In genomic region chr17:34542700-34543336, GRCh38 we compare ENCODE assay signal across 9 cellular contexts. TPM values are rescaled to one million over a fixed set of nuclear protein-coding genes. Genes with fewer than 3 reads are reported as not detected.
A peak's percentile ranks its signal among the peaks of the same experiment; 100 is the strongest.
DNase-seq lines count a peak whose midpoint lies in the region; ATAC-seq, FAIRE-seq and TF ChIP-seq lines count a peak whose summit lies in the region.
"Had no signal": no experiment of that assay in that cellular context is flagged by ENCODE, and none has a peak within 500 bp of the region (broad histone marks: within the 10 kb centered on the region; RNA-seq: fewer than 3 reads in every experiment).

No MANE protein-coding gene starts in this region.

- no peak overlapping the region for H2AFZ ChIP-seq in keratinocyte (ENCODE audit: control insufficient read depth, low read length)

- H3K9me1 ChIP-seq in keratinocyte (ENCODE audit: control insufficient read depth, extremely low read depth, insufficient read depth, low read length): no peaks in the 10 kb centered on the region

- H3K36me3 ChIP-seq in RWPE2 (ENCODE audit: low read depth): no peaks in the 10 kb centered on the region
- no peaks in the 10 kb centered on the region for H3K36me3 ChIP-seq in keratinocyte (ENCODE audit: control insufficient read depth in 2 of 2, extremely low read depth in 1 of 2, insufficient read depth in 2 of 2, low read length in 2 of 2)

- H3K4me3 ChIP-seq in RWPE2 (ENCODE audit: severe bottlenecking) (no peak overlapping the region), keratinocyte (ENCODE audit: control insufficient read depth in 2 of 3, extremely low read depth in 1 of 3, insufficient read depth in 2 of 3, low read depth in 1 of 3, low read length in 3 of 3) (no peak overlapping the region)

- H3K4me2 ChIP-seq in keratinocyte (ENCODE audit: control insufficient read depth, extremely low read depth, insufficient read depth, low read depth, low read length): no peak overlapping the region

- no peaks in the 10 kb centered on the region for H4K20me1 ChIP-seq in keratinocyte (ENCODE audit: control insufficient read depth, extremely low read depth, insufficient read depth, low read length)

- H3K27ac ChIP-seq in RWPE2 (ENCODE audit: poor library complexity, severe bottlenecking): no peak overlapping the region
- no peak overlapping the region for H3K27ac ChIP-seq in keratinocyte (ENCODE audit: control insufficient read depth, insufficient read depth, low read length)

- TF ChIP-seq CTCF in RWPE2 (IDR thresholded peaks at IDR 0.05; ENCODE audit: poor library complexity, severe bottlenecking): peak; percentile 88
- TF ChIP-seq CTCF in keratinocyte (optimal IDR thresholded peaks at IDR 0.05 in 1 of 3, IDR thresholded peaks at IDR 0.05 in 1 of 3, conservative IDR thresholded peaks at IDR 0.05 in 1 of 3; ENCODE audit: extremely low read depth in 1 of 3, insufficient read depth in 2 of 3, low read length in 3 of 3): peak; percentile 77 to 89 (median 82)

- dilution Hi-C loops in keratinocyte (cut with MboI; ENCODE audit: extremely low pct_ligation_motif_present, low sequenced_read_pairs): no loop called here

- H3K9me3 ChIP-seq in RWPE2 (ENCODE audit: severe bottlenecking): no peaks in the 10 kb centered on the region
- no peaks in the 10 kb centered on the region for H3K9me3 ChIP-seq in keratinocyte (ENCODE audit: control insufficient read depth, low read depth, low read length)

- DNase-seq in NCI-H2171 treated with DMSO at 0.1 percent for 48 hours (lab: John Stamatoyannopoulos, UW): peak; percentile 11
- no peak for DNase-seq in NCI-H2171 (lab: John Stamatoyannopoulos, UW)
- no peak for DNase-seq in RWPE2 (ENCODE audit: low spot score)
- peak; percentile 38 for DNase-seq in activated naive CD4-positive, alpha-beta T cell treated with anti-CD3 and anti-CD28 coated beads, Interleukin-2, amount 50 U/mL, for 16 hours
- no peak for DNase-seq in keratinocyte (ENCODE audit: low read depth, low spot score)
- DNase-seq in stimulated activated CD4-positive, alpha-beta T cell treated with anti-CD3 and anti-CD28 coated beads, TNF-alpha, amount 100 ng/mL, for 24 hours (ENCODE audit: low read depth in 3 of 3): peak; percentile 27 to 36 (median 35)
- no peak for DNase-seq in NCI-H146 treated with DMSO at 0.1 percent for 48 hours (lab: John Stamatoyannopoulos, UW; ENCODE audit: unreplicated experiment)

- H3K4me1 ChIP-seq in RWPE2 (ENCODE audit: insufficient read depth, poor library complexity, severe bottlenecking) (no peaks in the 10 kb centered on the region), keratinocyte (ENCODE audit: control insufficient read depth, extremely low read depth, insufficient read depth, low read length) (no peaks in the 10 kb centered on the region)

- no peak overlapping the region for H3K9ac ChIP-seq in keratinocyte (ENCODE audit: control insufficient read depth, extremely low read depth, insufficient read depth, low read length)

- no peaks in the 10 kb centered on the region for H3K79me2 ChIP-seq in keratinocyte (ENCODE audit: control insufficient read depth, insufficient read depth, low read length)

- peak; percentile 27; the same call in 1 of the 3 replicates for ATAC-seq in RWPE2 (ENCODE audit: low read depth)
- no peak for ATAC-seq in HG02870 (IDR thresholded peaks at IDR 0.05; ENCODE audit: unreplicated experiment)

- H3K27me3 ChIP-seq in RWPE2 (ENCODE audit: insufficient read depth, poor library complexity, severe bottlenecking) (peaks cover 16% of the 10 kb centered on the region), keratinocyte (ENCODE audit: control insufficient read depth, extremely low read depth, insufficient read depth, low read length) (peaks cover 3% of the 10 kb centered on the region)

- no peak for FAIRE-seq in keratinocyte (lab: Jason Lieb, UNC)
- FAIRE-seq: G401.6 had no signal

RNA-seq across cellular contexts. Expression of gene TMEM132E, which starts 36.6 kb away (rescaled TPM):
- not detected in 3 replicates for polyA plus RNA-seq in keratinocyte
- not detected for polyA plus RNA-seq in keratinocyte (2011; ENCODE audit: low read depth)
- not detected in 2 replicates for polyA plus RNA-seq in keratinocyte (2011; cell fraction: cytosol; rRNA removed)
- polyA plus RNA-seq in keratinocyte (2011; cell fraction: nucleus; rRNA removed): not detected in 2 replicates
- not detected in 2 replicates for polyA plus RNA-seq in keratinocyte (2012; ENCODE audit: low replicate concordance)
- polyA minus RNA-seq in keratinocyte: not detected in 3 replicates
- polyA minus RNA-seq in keratinocyte (2011; cell fraction: cytosol; rRNA and poly(A)+ RNA removed): not detected
- not detected in 2 replicates for polyA minus RNA-seq in keratinocyte (2011; cell fraction: nucleus; rRNA and poly(A)+ RNA removed)

Comparison
In these comparisons a context has a peak if more than half of its experiments do, and no peak if none do; other contexts are left out.
1. DNase-seq: peak in NCI-H2171 treated with DMSO at 0.1 percent for 48 hours (single experiment), activated naive CD4-positive, alpha-beta T cell treated with anti-CD3 and anti-CD28 coated beads, Interleukin-2, amount 50 U/mL, for 16 hours (single experiment) and stimulated activated CD4-positive, alpha-beta T cell treated with anti-CD3 and anti-CD28 coated beads, TNF-alpha, amount 100 ng/mL, for 24 hours (3 of 3); none in NCI-H2171 (single experiment), RWPE2 (single experiment), keratinocyte (single experiment) and NCI-H146 treated with DMSO at 0.1 percent for 48 hours (single experiment).